21 cellular contexts compared by ENCODE assay signal in the genomic region with DNA sequence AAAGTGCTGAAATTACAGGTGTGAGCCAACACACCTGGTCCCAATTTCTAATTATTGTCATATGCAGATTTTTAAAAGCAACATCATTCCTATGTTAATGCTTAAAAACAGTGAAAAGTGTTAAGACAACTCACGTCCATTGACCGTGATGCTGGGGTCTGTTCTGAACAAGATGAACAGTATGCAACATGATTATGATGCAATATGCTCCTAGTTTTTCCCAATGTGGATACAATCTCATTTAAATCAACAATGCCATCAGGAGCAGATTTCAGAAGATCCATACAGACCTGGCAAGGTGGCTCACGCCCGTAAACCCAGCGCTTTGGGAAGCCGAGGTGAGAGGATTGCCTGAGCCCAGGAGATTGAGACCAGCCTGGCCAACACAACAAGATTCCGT. TPM values are rescaled to one million over a fixed set of nuclear protein-coding genes. Genes with fewer than 3 reads are reported as not detected.
DNase-seq lines count a peak whose midpoint lies in the region; ATAC-seq, FAIRE-seq and TF ChIP-seq lines count a peak whose summit lies in the region.
"Had no signal": no experiment of that assay in that cellular context is flagged by ENCODE, and none has a peak within 500 bp of the region (broad histone marks: within the 10 kb centered on the region; RNA-seq: fewer than 3 reads in every experiment).

No MANE protein-coding gene starts in this region.

- CTCF ChIA-PET in K562 (lab: Yijun Ruan, JAX; ENCODE audit: low intra/inter-chr PET ratio), result no interaction called here
- CTCF ChIA-PET in HepG2 (lab: Yijun Ruan, JAX; ENCODE audit: low intra/inter-chr PET ratio, low total read pairs), result no interaction called here
- CTCF ChIA-PET in activated CD4-positive, alpha-beta T cell treated with anti-CD3 and anti-CD28 coated beads, Interleukin-2, amount 10 ng/mL, durations not matched to agents 7 days and 5 days (lab: Charles Lee), result interaction anchor here (1.3 kb wide), 1 partner anchor 301 kb away, joined by 4 read pairs; a partner anchor contains a TSS

- no peak for ATAC-seq in K562
- ATAC-seq in HepG2, result no peak
- ATAC-seq: CD8-positive, alpha-beta T cell; GM12878; GM23338; HCT116 had no signal

- no peaks in the 10 kb centered on the region for H3K9me3 ChIP-seq in K562 (replicated peaks; ENCODE audit: control insufficient read depth, insufficient read depth, low read depth, low read length)
- H3K9me3 ChIP-seq in HepG2 (ENCODE audit: low read length), result no peaks in the 10 kb centered on the region
- H3K9me3 ChIP-seq: BLaER1 had no signal

- H4K20me1 ChIP-seq in K562 (replicated peaks; ENCODE audit: control insufficient read depth, insufficient read depth, low read length) (no peaks in the 10 kb centered on the region), HepG2 (ENCODE audit: insufficient read depth, low read length) (no peaks in the 10 kb centered on the region)
- H4K20me1 ChIP-seq: BLaER1 had no signal

- no peak overlapping the region for H3K4me2 ChIP-seq in K562 (ENCODE audit: insufficient read depth, low read length)
- H3K4me2 ChIP-seq in HepG2 (ENCODE audit: low read depth, low read length), result no peak overlapping the region
- H3K4me2 ChIP-seq: BLaER1, GM23338 had no signal

- H3K4me1 ChIP-seq in K562 (replicated peaks in 1 of 2; ENCODE audit: control insufficient read depth in 2 of 2, insufficient read depth in 2 of 2, low read length in 2 of 2), result no peaks in the 10 kb centered on the region
- no peaks in the 10 kb centered on the region for H3K4me1 ChIP-seq in HepG2 (ENCODE audit: insufficient read depth, low read length)
- H3K4me1 ChIP-seq: BLaER1, Caco-2 had no signal

- H3K79me2 ChIP-seq in K562 (ENCODE audit: control insufficient read depth, insufficient read depth, low read length), result no peaks in the 10 kb centered on the region
- H3K79me2 ChIP-seq in HepG2 (ENCODE audit: insufficient read depth, low read length), result no peaks in the 10 kb centered on the region

- no peak overlapping the region for H2AFZ ChIP-seq in K562 (ENCODE audit: low read depth, low read length)
- H2AFZ ChIP-seq in HepG2 (ENCODE audit: low read length), result no peak overlapping the region
- H2AFZ ChIP-seq: GM23338 had no signal

- in situ Hi-C loops in K562 (cut with MboI), result no loop called here
- in situ Hi-C loops in HepG2 (cut with HindIII; ENCODE audit: extremely low pct_ligation_motif_present, low pct_unique_long_range_greater_than_20kb), result no loop called here

- H3K4me3 ChIP-seq in K562 (no peak overlapping the region), HepG2 (replicated peaks in 1 of 3; ENCODE audit: insufficient read depth in 1 of 3, low read depth in 2 of 3, low read length in 3 of 3) (no peak overlapping the region)
- H3K4me3 ChIP-seq: BLaER1, GM12878, GM23338 had no signal

- H3K27me3 ChIP-seq in K562 (ENCODE audit: control insufficient read depth in 2 of 2, insufficient read depth in 2 of 2, low read length in 2 of 2), result no peaks in the 10 kb centered on the region
- H3K27me3 ChIP-seq in HepG2 (ENCODE audit: control insufficient read depth in 1 of 2, insufficient read depth in 2 of 2, low read length in 2 of 2), result no peaks in the 10 kb centered on the region
- H3K27me3 ChIP-seq: BLaER1 had no signal

- H3K4me3 Mint-ChIP-seq in activated CD4-positive, alpha-beta T cell treated with anti-CD3 and anti-CD28 coated beads, Interleukin-2, amount 10 ng/mL, durations not matched to agents 7 days and 5 days, result no peak overlapping the region
- H3K4me3 Mint-ChIP-seq: B cell; CD4-positive, CD25-positive, alpha-beta regulatory T cell; CD8-positive, alpha-beta T cell; GM23338; H9 had no signal

- H3K9me3 Mint-ChIP-seq in activated CD4-positive, alpha-beta T cell treated with anti-CD3 and anti-CD28 coated beads, Interleukin-2, amount 10 ng/mL, durations not matched to agents 7 days and 5 days, result no peaks in the 10 kb centered on the region
- H3K9me3 Mint-ChIP-seq: CD8-positive, alpha-beta T cell had no signal

- no peak overlapping the region for H3K9ac ChIP-seq in K562 (ENCODE audit: insufficient read depth in 1 of 2, low read depth in 2 of 2, low read length in 2 of 2)
- H3K9ac ChIP-seq in HepG2 (ENCODE audit: insufficient read depth, low read depth, low read length), result no peak overlapping the region
- H3K9ac ChIP-seq: BLaER1 had no signal

- intact Hi-C loops in K562 (cut with micrococcal nuclease) (no loop called here), HepG2 (cut with micrococcal nuclease; ENCODE audit: unreplicated experiment) (no loop called here)

- H3K27ac Mint-ChIP-seq in activated CD4-positive, alpha-beta T cell treated with anti-CD3 and anti-CD28 coated beads, Interleukin-2, amount 10 ng/mL, durations not matched to agents 7 days and 5 days, result no peak overlapping the region
- H3K27ac Mint-ChIP-seq: B cell; CD4-positive, CD25-positive, alpha-beta regulatory T cell; CD8-positive, alpha-beta T cell; GM23338 had no signal

- TF ChIP-seq POLR2A in K562 (conservative IDR thresholded peaks at IDR 0.05) (no peak), HepG2 (IDR thresholded peaks at IDR 0.05; ENCODE audit: insufficient read depth in 1 of 2, low read depth in 2 of 2, low read length in 2 of 2) (no peak)

- TF ChIP-seq CTCF in K562 (IDR thresholded peaks at IDR 0.05 in 2 of 3, conservative IDR thresholded peaks at IDR 0.05 in 1 of 3; ENCODE audit: insufficient read depth in 2 of 3, low read depth in 1 of 3, low read length in 3 of 3) (no peak), HepG2 (CRISPR knock-in tag; IDR thresholded peaks at IDR 0.05) (no peak)

- BruUV-seq in K562 (replicated peaks; lab: Mats Ljungman, UMichigan) (no TSS peak), HepG2 (replicated peaks; lab: Mats Ljungman, UMichigan) (no TSS peak)

- TF ChIP-seq EP300 in Ishikawa (IDR thresholded peaks at IDR 0.05; ENCODE audit: borderline replicate concordance) (no peak), K562 (IDR thresholded peaks at IDR 0.05; ENCODE audit: low read length) (no peak), HepG2 (IDR thresholded peaks at IDR 0.05; ENCODE audit: low read depth in 2 of 2, low read length in 2 of 2) (no peak), HepG2 (CRISPR knock-in tag; IDR thresholded peaks at IDR 0.05; ENCODE audit: borderline replicate concordance) (no peak)

- H3K36me3 ChIP-seq in K562 (ENCODE audit: control insufficient read depth, insufficient read depth, low read length) (peaks cover 4% of the 10 kb centered on the region; the same call in 1 of the 3 replicates), HepG2 (replicated peaks in 1 of 2; ENCODE audit: control insufficient read depth in 1 of 2, insufficient read depth in 2 of 2, low read length in 2 of 2) (no peaks in the 10 kb centered on the region)

- POLR2A ChIA-PET in K562 (lab: Yijun Ruan, JAX) (interaction anchor here (0.6 to 0.7 kb wide), 2 partner anchors 102 to 279 kb away, joined by 3 to 4 read pairs; a partner anchor contains a TSS), HepG2 (lab: Yijun Ruan, JAX) (no interaction called here)
- POLR2A ChIA-PET in activated CD4-positive, alpha-beta T cell treated with anti-CD3 and anti-CD28 coated beads, Interleukin-2, amount 10 ng/mL, durations not matched to agents 7 days and 5 days (lab: Charles Lee), result no interaction called here

- H3K36me3 Mint-ChIP-seq in activated CD4-positive, alpha-beta T cell treated with anti-CD3 and anti-CD28 coated beads, Interleukin-2, amount 10 ng/mL, durations not matched to agents 7 days and 5 days (ENCODE audit: low read depth), result peaks cover 2% of the 10 kb centered on the region
- H3K36me3 Mint-ChIP-seq: CD8-positive, alpha-beta T cell had no signal

- 85% methylated on average over 7 of the region's 7 CpGs for WGBS in K562 (ENCODE audit: insufficient coverage, low coverage, missing lambda C conversion rate)
- WGBS in HepG2 (ENCODE audit: low lambda C conversion rate), result 96% methylated on average over 7 of the region's 7 CpGs

- no peak for FAIRE-seq in K562 (lab: Jason Lieb, UNC)
- no peak for FAIRE-seq in HepG2 (lab: Jason Lieb, UNC)
- FAIRE-seq: A204.1, GM12878, GM18507 had no signal

- no peaks in the 10 kb centered on the region for H3K27me3 Mint-ChIP-seq in activated CD4-positive, alpha-beta T cell treated with anti-CD3 and anti-CD28 coated beads, Interleukin-2, amount 10 ng/mL, durations not matched to agents 7 days and 5 days
- H3K27me3 Mint-ChIP-seq: B cell; CD4-positive, CD25-positive, alpha-beta regulatory T cell had no signal

- no peak for TF ChIP-seq RAD21 in Ishikawa (IDR thresholded peaks at IDR 0.05; ENCODE audit: low read depth)
- no peak for TF ChIP-seq RAD21 in K562 (CRISPR knock-in tag; conservative IDR thresholded peaks at IDR 0.05 in 1 of 2, IDR thresholded peaks at IDR 0.05 in 1 of 2)
- TF ChIP-seq RAD21 in HepG2 (CRISPR knock-in tag; IDR thresholded peaks at IDR 0.05), result no peak

- no peaks in the 10 kb centered on the region for H3K9me1 ChIP-seq in K562 (ENCODE audit: control insufficient read depth, insufficient read depth, low read length)

- H3K27ac ChIP-seq in K562 (ENCODE audit: extremely low read depth, low read depth, low read length), result no peak overlapping the region
- H3K27ac ChIP-seq in HepG2 (ENCODE audit: extremely low read length, insufficient read depth, low read length), result no peak overlapping the region
- H3K27ac ChIP-seq: BLaER1, C4-2B had no signal

- DNase-seq in K562 (ENCODE audit: extremely low read depth in 1 of 4, low spot score in 3 of 4) (no peak), HepG2 (ENCODE audit: low spot score) (no peak), DMS 273 treated with DMSO at 0.1 percent for 48 hours (lab: John Stamatoyannopoulos, UW) (no peak), HT-29 (ENCODE audit: low spot score) (no peak)
- DNase-seq in activated CD4-positive, alpha-beta T cell treated with anti-CD3 and anti-CD28 coated beads, Interleukin-2, amount 10 ng/mL, durations not matched to agents 7 days and 5 days, result no peak
- DNase-seq: Caco-2; CD4-positive, CD25-positive, alpha-beta regulatory T cell; CD8-positive, alpha-beta T cell; DMS79; EL; GDM1; H9 had no signal

- H3K4me1 Mint-ChIP-seq in activated CD4-positive, alpha-beta T cell treated with anti-CD3 and anti-CD28 coated beads, Interleukin-2, amount 10 ng/mL, durations not matched to agents 7 days and 5 days, result no peaks in the 10 kb centered on the region
- H3K4me1 Mint-ChIP-seq: B cell; CD4-positive, CD25-positive, alpha-beta regulatory T cell; GM23338; H9 had no signal

RNA-seq across cellular contexts. Expression of a gene that starts 31.5 kb away (rescaled TPM):
- 14.1 and 38.5 TPM in 2 replicates for total RNA-seq in K562 (2011; cell fraction: chromatin; rRNA removed; ENCODE audit: low replicate concordance)
- 8.8 and 10.9 TPM in 2 replicates for total RNA-seq in K562 (2011; cell fraction: nucleolus; rRNA removed)
- total RNA-seq in K562 (2011; cell fraction: nucleoplasm; rRNA removed), result 19.7 and 23.1 TPM in 2 replicates
- total RNA-seq in K562 (2014; rRNA removed) (25.1 and 31.8 TPM in 2 replicates), K562 (2014; rRNA removed; fragmentation: Illumina TruSeq; extraction: Trizol) (31.0 and 33.7 TPM in 2 replicates), K562 (2015; rRNA removed; fragmentation: Illumina TruSeq; extraction: Trizol) (25.0 and 26.1 TPM in 2 replicates), K562 (2021) (21.9 and 24.2 TPM in 2 replicates), HepG2 (2016; rRNA removed; fragmentation: Illumina TruSeq; extraction: Trizol) (36.0 and 40.1 TPM in 2 replicates)
- polyA plus RNA-seq in K562 (2011; rRNA removed) (21.9 and 33.9 TPM in 2 replicates), K562 (2014; fragmentation: Illumina TruSeq; extraction: Trizol) (24.6 and 24.8 TPM in 2 replicates), K562 (2014; fragmentation: Nextera tagmentation; extraction: Ambion mirVana) (10 to 100 TPM; 13.6 to 14.0 TPM), K562 (2014; rRNA removed) (25.0 and 27.8 TPM in 2 replicates), HepG2 (2011; rRNA removed) (22.6 and 27.3 TPM in 2 replicates)
- 8.2 and 11.9 TPM in 2 replicates for polyA plus RNA-seq in K562 (2011; cell fraction: cytosol; rRNA removed)
- 13.0 and 14.7 TPM in 2 replicates for polyA plus RNA-seq in K562 (2011; cell fraction: nucleus; rRNA removed)
- polyA plus RNA-seq in K562 (2012), result 21.9 and 23.3 TPM in 2 replicates
- polyA minus RNA-seq in K562 (2011; rRNA and poly(A)+ RNA removed), result 23.7 and 25.7 TPM in 2 replicates
- polyA minus RNA-seq in K562 (2011; cell fraction: cytosol; rRNA and poly(A)+ RNA removed), result 10.8 and 11.8 TPM in 2 replicates
- 8.1 and 11.8 TPM in 2 replicates for polyA minus RNA-seq in K562 (2011; cell fraction: nucleus; rRNA and poly(A)+ RNA removed)
- total RNA-seq in HepG2 (2016; cell fraction: cytosol; rRNA removed; fragmentation: Illumina TruSeq; extraction: Trizol; ENCODE audit: low read depth), result 13.0 and 13.9 TPM in 2 replicates
- 36.8 and 38.9 TPM in 2 replicates for total RNA-seq in HepG2 (2016; cell fraction: insoluble cytoplasmic fraction; rRNA removed; fragmentation: Illumina TruSeq; extraction: Trizol)
- total RNA-seq in HepG2 (2016; cell fraction: membrane; rRNA removed; fragmentation: Illumina TruSeq; extraction: Trizol), result 37.8 and 40.8 TPM in 2 replicates
- total RNA-seq in HepG2 (2016; cell fraction: nucleus; rRNA removed; fragmentation: Illumina TruSeq; extraction: Trizol), result 35.5 and 39.9 TPM in 2 replicates
- 9.9 and 16.5 TPM in 2 replicates for polyA plus RNA-seq in HepG2 (2011; cell fraction: cytosol; rRNA removed)
- polyA plus RNA-seq in HepG2 (2011; cell fraction: nucleus; rRNA removed), result 15.6 and 16.3 TPM in 2 replicates
- 28.6 and 31.7 TPM in 2 replicates for polyA plus RNA-seq in HepG2 (2012)
- 10.7 and 15.9 TPM in 2 replicates for polyA plus RNA-seq in HepG2 (2016; cell fraction: cytosol; fragmentation: Illumina TruSeq; extraction: Trizol; ENCODE audit: low read depth)
- polyA plus RNA-seq in HepG2 (2016; cell fraction: insoluble cytoplasmic fraction; fragmentation: Illumina TruSeq; extraction: Trizol; ENCODE audit: low read depth), result 49.4 and 50.1 TPM in 2 replicates
- polyA plus RNA-seq in HepG2 (2016; cell fraction: membrane; fragmentation: Illumina TruSeq; extraction: Trizol; ENCODE audit: low read depth), result 27.3 and 31.7 TPM in 2 replicates
- polyA plus RNA-seq in HepG2 (2016; cell fraction: nucleus; fragmentation: Illumina TruSeq; extraction: Trizol; ENCODE audit: insufficient read depth, low read depth), result 72.4 and 76.7 TPM in 2 replicates
- polyA minus RNA-seq in HepG2 (2011; rRNA and poly(A)+ RNA removed; ENCODE audit: low replicate concordance), result 8.6 and 12.9 TPM in 2 replicates
- polyA minus RNA-seq in HepG2 (2011; cell fraction: cytosol; rRNA and poly(A)+ RNA removed), result 10.9 and 11.8 TPM in 2 replicates
- 32.4 and 33.1 TPM in 2 replicates for polyA minus RNA-seq in HepG2 (2011; cell fraction: nucleus; rRNA and poly(A)+ RNA removed)
- total RNA-seq in activated CD4-positive, alpha-beta T cell treated with anti-CD3 and anti-CD28 coated beads, Interleukin-2, amount 10 ng/mL, durations not matched to agents 7 days and 5 days, result 1 to 10 TPM; 6.6 to 7.3 TPM
- 23.7 and 23.9 TPM in 2 replicates for total RNA-seq in HT-29 (2014; rRNA removed; shearing (Covaris generic))
